In the genomic region with DNA sequence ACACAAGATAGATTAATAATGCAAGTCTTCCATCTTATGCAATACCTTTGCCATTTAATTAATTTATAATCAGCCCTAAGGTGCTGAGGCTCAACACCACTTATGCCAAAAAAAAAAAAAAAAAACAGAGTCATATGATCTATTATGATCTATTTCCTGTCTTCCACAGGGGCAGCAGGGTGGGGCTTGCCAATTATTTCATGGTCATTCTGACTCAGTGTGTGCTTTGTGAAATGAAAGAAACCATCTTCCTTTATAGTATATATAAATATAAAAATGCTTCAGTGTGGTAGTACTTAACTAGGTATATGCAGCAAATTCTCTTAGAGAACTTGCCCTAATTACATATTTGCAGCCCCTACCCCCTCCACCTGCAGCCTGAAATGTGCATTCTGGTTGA, we compare ENCODE assay signal across 20 cellular contexts. TPM values are rescaled to one million over a fixed set of nuclear protein-coding genes. Genes with fewer than 3 reads are reported as not detected.
DNase-seq lines count a peak whose midpoint lies in the region; ATAC-seq and TF ChIP-seq lines count a peak whose summit lies in the region.
"Had no signal": no experiment of that assay in that cellular context is flagged by ENCODE, and none has a peak within 500 bp of the region (broad histone marks: within the 10 kb centered on the region; RNA-seq: fewer than 3 reads in every experiment).

No MANE protein-coding gene starts in this region.

- no TSS peak for BruUV-seq in PC-3 (replicated peaks; lab: Mats Ljungman, UMichigan)

- no peaks in the 10 kb centered on the region for H3K27me3 ChIP-seq in GM23338 (ENCODE audit: insufficient read depth)
- peaks cover 24% of the 10 kb centered on the region for H3K27me3 ChIP-seq in PC-3 (ENCODE audit: low read length)
- H3K27me3 ChIP-seq: BLaER1 had no signal

- H3F3A ChIP-seq in GM23338 (replicated peaks; ENCODE audit: low read depth) = no peaks in the 10 kb centered on the region
- no peaks in the 10 kb centered on the region for H3F3A ChIP-seq in PC-3 (ENCODE audit: low read length, unreplicated experiment)

- H3K36me3 ChIP-seq in GM23338 (ENCODE audit: insufficient read depth) (no peaks in the 10 kb centered on the region), PC-3 (ENCODE audit: low read depth, low read length) (no peaks in the 10 kb centered on the region)
- H3K36me3 ChIP-seq: BLaER1 had no signal

- no peaks in the 10 kb centered on the region for H3K79me2 ChIP-seq in GM23338 (replicated peaks; ENCODE audit: insufficient read depth)
- no peaks in the 10 kb centered on the region for H3K79me2 ChIP-seq in PC-3 (ENCODE audit: low read length)

- peaks cover 17% of the 10 kb centered on the region for H3K9me3 Mint-ChIP-seq in GM23338

- no peak overlapping the region for H3K4me3 Mint-ChIP-seq in GM23338
- H3K4me3 Mint-ChIP-seq: CD4-positive, alpha-beta memory T cell had no signal

- TF ChIP-seq CTCF in GM23338 (conservative IDR thresholded peaks at IDR 0.05; ENCODE audit: low read depth in 2 of 2) (no peak), PC-3 (conservative IDR thresholded peaks at IDR 0.05; ENCODE audit: low read depth, low read length) (no peak)

- POLR2A ChIA-PET in PC-3 (lab: Charles Lee; ENCODE audit: unreplicated experiment) = no interaction called here

- peaks cover 46% of the 10 kb centered on the region for H3K4me1 ChIP-seq in GM23338 (ENCODE audit: insufficient read depth)
- H3K4me1 ChIP-seq in PC-3 (ENCODE audit: insufficient read depth, low read length) = 0 out of 2 replicates have a peak, but pooled peaks cover 7% of the 10 kb centered on the region
- H3K4me1 ChIP-seq: BLaER1 had no signal

- intact Hi-C loops in PC-3 (cut with micrococcal nuclease) = no loop called here

- CTCF ChIA-PET in PC-3 (lab: Charles Lee) = no interaction called here

- DNase-seq in A172 (ENCODE audit: low spot score) = peak; percentile 30
- no peak for DNase-seq in GM23338 (ENCODE audit: low spot score)
- peak; percentile 31 for DNase-seq in PC-3
- no peak for DNase-seq in epithelial cell of prostate (ENCODE audit: low read depth, low spot score)
- DNase-seq in COLO829 (ENCODE audit: low spot score) = no peak
- DNase-seq in NAMALWA (ENCODE audit: low spot score) = no peak
- DNase-seq in stimulated activated naive CD4-positive, alpha-beta T cell treated with Interleukin-2 at 50 U/mL for 16 hours (lab: John Stamatoyannopoulos, UW) = no peak
- DNase-seq: 8988T; CD4-positive, alpha-beta memory T cell; DMS53; NCI-H1092; NCI-H1436 treated with DMSO at 0.1 percent for 48 hours; NCI-H2029; NCI-H345; NCI-H524 treated with DMSO at 0.1 percent for 48 hours had no signal

- H3K4me2 ChIP-seq in GM23338 (0 out of 2 replicates have a peak overlapping the region, but pooled peaks have one; percentile 12), PC-3 (ENCODE audit: low read length) (no peak overlapping the region)
- H3K4me2 ChIP-seq: BLaER1, KMS-11 had no signal

- no peaks in the 10 kb centered on the region for H3K9me3 ChIP-seq in PC-3 (ENCODE audit: low read length)

- H4K20me1 ChIP-seq in GM23338 (replicated peaks; ENCODE audit: insufficient read depth) = no peaks in the 10 kb centered on the region
- no peaks in the 10 kb centered on the region for H4K20me1 ChIP-seq in PC-3 (ENCODE audit: low read length)
- H4K20me1 ChIP-seq: BLaER1 had no signal

- H3K27ac Mint-ChIP-seq in GM23338 = peak overlapping the region; percentile 91
- H3K27ac Mint-ChIP-seq: CD4-positive, alpha-beta memory T cell had no signal

- ATAC-seq in GM23338 (no peak), PC-3 (no peak), GM18873 (IDR thresholded peaks at IDR 0.05; ENCODE audit: low FRiP score, unreplicated experiment) (no peak)
- ATAC-seq: Right ventricle myocardium inferior had no signal

- no peak overlapping the region for H3K27ac ChIP-seq in GM23338 (ENCODE audit: low read depth)
- no peak overlapping the region for H3K27ac ChIP-seq in PC-3 (ENCODE audit: low read length)
- peak overlapping the region; percentile 59 for H3K27ac ChIP-seq in epithelial cell of prostate
- H3K27ac ChIP-seq: BLaER1, KMS-11 had no signal

- H3K4me1 Mint-ChIP-seq in GM23338 = peaks cover 56% of the 10 kb centered on the region
- H3K4me1 Mint-ChIP-seq: CD4-positive, alpha-beta memory T cell had no signal

- H2AFZ ChIP-seq in GM23338 (no peak overlapping the region), PC-3 (ENCODE audit: low read length) (no peak overlapping the region)

- peaks cover 5% of the 10 kb centered on the region for H3K27me3 Mint-ChIP-seq in GM23338 (ENCODE audit: insufficient read depth, low read depth, poor library complexity)

- H3K9me2 ChIP-seq in GM23338 (ENCODE audit: insufficient read depth) (no peaks in the 10 kb centered on the region), PC-3 (replicated peaks; ENCODE audit: low read length) (no peaks in the 10 kb centered on the region)

- no peak overlapping the region for H3K9ac ChIP-seq in PC-3 (ENCODE audit: low read length)
- H3K9ac ChIP-seq: BLaER1, KMS-11 had no signal

- peaks cover 26% of the 10 kb centered on the region for H3K36me3 Mint-ChIP-seq in GM23338 (ENCODE audit: low read depth)
- H3K36me3 Mint-ChIP-seq: CD4-positive, alpha-beta memory T cell had no signal

- no peak overlapping the region for H3K4me3 ChIP-seq in GM23338
- no peak overlapping the region for H3K4me3 ChIP-seq in PC-3 (ENCODE audit: low read length)
- H3K4me3 ChIP-seq: BLaER1 had no signal

TF ChIP-seq in GM23338, 12 proteins besides CTCF, POLR2A, EP300 and RAD21 (continues in another document):
- TF ChIP-seq EZH2phosphoT487 (IDR thresholded peaks at IDR 0.05; ENCODE audit: unreplicated experiment) (no peak), STAT1 (IDR thresholded peaks at IDR 0.05; ENCODE audit: unreplicated experiment) (no peak), EZH2 (IDR thresholded peaks at IDR 0.05; ENCODE audit: low read depth, unreplicated experiment) (no peak), JUNB (IDR thresholded peaks at IDR 0.05; ENCODE audit: unreplicated experiment) (no peak), NANOG (IDR thresholded peaks at IDR 0.05; ENCODE audit: borderline replicate concordance) (no peak)
- TF ChIP-seq, protein P1, sequence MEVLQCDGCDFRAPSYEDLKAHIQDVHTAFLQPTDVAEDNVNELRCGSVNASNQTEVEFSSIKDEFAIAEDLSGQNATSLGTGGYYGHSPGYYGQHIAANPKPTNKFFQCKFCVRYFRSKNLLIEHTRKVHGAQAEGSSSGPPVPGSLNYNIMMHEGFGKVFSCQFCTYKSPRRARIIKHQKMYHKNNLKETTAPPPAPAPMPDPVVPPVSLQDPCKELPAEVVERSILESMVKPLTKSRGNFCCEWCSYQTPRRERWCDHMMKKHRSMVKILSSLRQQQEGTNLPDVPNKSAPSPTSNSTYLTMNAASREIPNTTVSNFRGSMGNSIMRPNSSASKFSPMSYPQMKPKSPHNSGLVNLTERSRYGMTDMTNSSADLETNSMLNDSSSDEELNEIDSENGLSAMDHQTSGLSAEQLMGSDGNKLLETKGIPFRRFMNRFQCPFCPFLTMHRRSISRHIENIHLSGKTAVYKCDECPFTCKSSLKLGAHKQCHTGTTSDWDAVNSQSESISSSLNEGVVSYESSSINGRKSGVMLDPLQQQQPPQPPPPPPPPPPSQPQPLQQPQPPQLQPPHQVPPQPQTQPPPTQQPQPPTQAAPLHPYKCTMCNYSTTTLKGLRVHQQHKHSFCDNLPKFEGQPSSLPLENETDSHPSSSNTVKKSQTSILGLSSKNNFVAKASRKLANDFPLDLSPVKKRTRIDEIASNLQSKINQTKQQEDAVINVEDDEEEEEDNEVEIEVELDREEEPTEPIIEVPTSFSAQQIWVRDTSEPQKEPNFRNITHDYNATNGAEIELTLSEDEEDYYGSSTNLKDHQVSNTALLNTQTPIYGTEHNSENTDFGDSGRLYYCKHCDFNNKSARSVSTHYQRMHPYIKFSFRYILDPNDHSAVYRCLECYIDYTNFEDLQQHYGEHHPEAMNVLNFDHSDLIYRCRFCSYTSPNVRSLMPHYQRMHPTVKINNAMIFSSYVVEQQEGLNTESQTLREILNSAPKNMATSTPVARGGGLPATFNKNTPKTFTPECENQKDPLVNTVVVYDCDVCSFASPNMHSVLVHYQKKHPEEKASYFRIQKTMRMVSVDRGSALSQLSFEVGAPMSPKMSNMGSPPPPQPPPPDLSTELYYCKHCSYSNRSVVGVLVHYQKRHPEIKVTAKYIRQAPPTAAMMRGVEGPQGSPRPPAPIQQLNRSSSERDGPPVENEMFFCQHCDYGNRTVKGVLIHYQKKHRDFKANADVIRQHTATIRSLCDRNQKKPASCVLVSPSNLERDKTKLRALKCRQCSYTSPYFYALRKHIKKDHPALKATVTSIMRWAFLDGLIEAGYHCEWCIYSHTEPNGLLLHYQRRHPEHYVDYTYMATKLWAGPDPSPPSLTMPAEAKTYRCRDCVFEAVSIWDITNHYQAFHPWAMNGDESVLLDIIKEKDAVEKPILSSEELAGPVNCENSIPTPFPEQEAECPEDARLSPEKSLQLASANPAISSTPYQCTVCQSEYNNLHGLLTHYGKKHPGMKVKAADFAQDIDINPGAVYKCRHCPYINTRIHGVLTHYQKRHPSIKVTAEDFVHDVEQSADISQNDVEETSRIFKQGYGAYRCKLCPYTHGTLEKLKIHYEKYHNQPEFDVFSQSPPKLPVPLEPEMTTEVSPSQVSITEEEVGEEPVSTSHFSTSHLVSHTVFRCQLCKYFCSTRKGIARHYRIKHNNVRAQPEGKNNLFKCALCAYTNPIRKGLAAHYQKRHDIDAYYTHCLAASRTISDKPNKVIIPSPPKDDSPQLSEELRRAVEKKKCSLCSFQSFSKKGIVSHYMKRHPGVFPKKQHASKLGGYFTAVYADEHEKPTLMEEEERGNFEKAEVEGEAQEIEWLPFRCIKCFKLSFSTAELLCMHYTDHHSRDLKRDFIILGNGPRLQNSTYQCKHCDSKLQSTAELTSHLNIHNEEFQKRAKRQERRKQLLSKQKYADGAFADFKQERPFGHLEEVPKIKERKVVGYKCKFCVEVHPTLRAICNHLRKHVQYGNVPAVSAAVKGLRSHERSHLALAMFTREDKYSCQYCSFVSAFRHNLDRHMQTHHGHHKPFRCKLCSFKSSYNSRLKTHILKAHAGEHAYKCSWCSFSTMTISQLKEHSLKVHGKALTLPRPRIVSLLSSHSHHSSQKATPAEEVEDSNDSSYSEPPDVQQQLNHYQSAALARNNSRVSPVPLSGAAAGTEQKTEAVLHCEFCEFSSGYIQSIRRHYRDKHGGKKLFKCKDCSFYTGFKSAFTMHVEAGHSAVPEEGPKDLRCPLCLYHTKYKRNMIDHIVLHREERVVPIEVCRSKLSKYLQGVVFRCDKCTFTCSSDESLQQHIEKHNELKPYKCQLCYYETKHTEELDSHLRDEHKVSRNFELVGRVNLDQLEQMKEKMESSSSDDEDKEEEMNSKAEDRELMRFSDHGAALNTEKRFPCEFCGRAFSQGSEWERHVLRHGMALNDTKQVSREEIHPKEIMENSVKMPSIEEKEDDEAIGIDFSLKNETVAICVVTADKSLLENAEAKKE (CRISPR knock-in tag; IDR thresholded peaks at IDR 0.05) = no peak

RNA-seq across cellular contexts. Expression of a gene that starts 7.2 kb away (rescaled TPM):
- 0.62 and 0.71 TPM in 2 replicates for total RNA-seq in A172 (2014; rRNA removed; shearing (Covaris generic))
- 0.14 and 0.39 TPM in 2 replicates for total RNA-seq in GM23338 (2014; rRNA removed; shearing (Covaris generic))
- 0.30 and 0.42 TPM in 2 replicates for polyA plus RNA-seq in GM23338 (2016; fragmentation: Nextera tagmentation; extraction: Ambion mirVana)
- total RNA-seq in PC-3 (2014; rRNA removed) = not detected in 2 replicates
- total RNA-seq: CD4-positive, alpha-beta memory T cell; G401 had no signal

Comparison
In these comparisons a context has a peak if more than half of its experiments do, and no peak if none do; other contexts are left out.
1. DNase-seq: peak in A172 (single experiment) and PC-3 (single experiment); none in GM23338 (single experiment), epithelial cell of prostate (single experiment), COLO829 (single experiment), NAMALWA (single experiment) and stimulated activated naive CD4-positive, alpha-beta T cell treated with Interleukin-2 at 50 U/mL for 16 hours (single experiment).